In genomic region chr5:142906863-142907671, GRCh38 we compare ENCODE assay signal across 14 cellular contexts.
DNase-seq lines count a peak whose midpoint lies in the region; ATAC-seq and TF ChIP-seq lines count a peak whose summit lies in the region.
"Had no signal": no experiment of that assay in that cellular context is flagged by ENCODE, and none has a peak within 500 bp of the region (broad histone marks: within the 10 kb centered on the region; RNA-seq: fewer than 3 reads in every experiment).

No MANE protein-coding gene starts in this region.

- H3K4me1 ChIP-seq in right atrium auricular region: peaks cover 0 to 10% of the 10 kb centered on the region in 2 donors
- H3K4me1 ChIP-seq: thyroid gland had no signal

- H3K27me3 ChIP-seq in right atrium auricular region: no peaks in the 10 kb centered on the region
- H3K27me3 ChIP-seq: thyroid gland had no signal

- ATAC-seq in HG02763 (IDR thresholded peaks at IDR 0.05; ENCODE audit: unreplicated experiment) (no peak), HG02588 (IDR thresholded peaks at IDR 0.05; ENCODE audit: unreplicated experiment) (no peak), GM21737 (IDR thresholded peaks at IDR 0.05; ENCODE audit: unreplicated experiment) (no peak)

- no peaks in the 10 kb centered on the region for H3K9me3 ChIP-seq in right atrium auricular region
- H3K9me3 ChIP-seq: thyroid gland had no signal

- H3K4me3 ChIP-seq in WI38 (ENCODE audit: low read depth, low read length) (peak overlapping the region; percentile 23), right atrium auricular region (no peak overlapping the region)
- H3K4me3 ChIP-seq: thyroid gland had no signal

- H3K27ac ChIP-seq in right atrium auricular region: peak overlapping the region; percentile 18 to 19
- peak overlapping the region; percentile 13 for H3K27ac ChIP-seq in temporal lobe (ENCODE audit: low read depth, low read length)
- H3K27ac ChIP-seq: 22Rv1, thyroid gland, VCaP had no signal

- H3K36me3 ChIP-seq in right atrium auricular region: peaks cover 80% of the 10 kb centered on the region

- DNase-seq in NCI-H1436 (lab: John Stamatoyannopoulos, UW) (peak; percentile 23), NCI-H1436 treated with DMSO at 0.1 percent for 48 hours (lab: John Stamatoyannopoulos, UW) (no peak), right atrium auricular region (ENCODE audit: low spot score) (no peak)
- DNase-seq: HFFc6, mesendoderm, SIG-M5, thyroid gland had no signal

- TF ChIP-seq CTCF in WI38 (IDR thresholded peaks at IDR 0.05; ENCODE audit: low read depth, low read length): no peak
- no peak for TF ChIP-seq CTCF in right atrium auricular region (IDR thresholded peaks at IDR 0.05)
